Comparison of ENCODE assay signal across 13 cellular contexts in the genomic region with DNA sequence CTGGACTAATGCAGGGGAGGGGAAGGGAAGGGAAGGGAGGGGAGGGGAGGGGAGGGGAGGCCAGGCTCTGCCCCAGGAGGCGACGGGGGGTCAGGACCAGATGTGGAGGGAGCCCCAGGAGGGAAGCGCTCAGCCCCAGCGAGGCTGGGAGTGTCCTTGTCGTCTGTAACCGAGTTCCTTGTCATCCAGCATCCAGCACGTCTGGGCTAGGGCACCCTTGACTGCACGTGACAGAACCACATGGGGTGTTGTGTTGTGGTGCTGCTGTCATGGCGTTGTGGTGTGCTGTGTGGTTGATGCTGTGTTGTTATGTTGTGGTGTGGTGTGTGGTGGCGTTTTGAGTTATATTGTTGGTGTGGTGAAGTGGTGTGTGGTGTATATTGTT. TPM values are rescaled to one million over a fixed set of nuclear protein-coding genes. Genes with fewer than 3 reads are reported as not detected.
A peak's percentile ranks its signal among the peaks of the same experiment; 100 is the strongest.
DNase-seq lines count a peak whose midpoint lies in the region; ATAC-seq lines count a peak whose summit lies in the region.
"Had no signal": no experiment of that assay in that cellular context is flagged by ENCODE, and none has a peak within 500 bp of the region (broad histone marks: within the 10 kb centered on the region; RNA-seq: fewer than 3 reads in every experiment).

No MANE protein-coding gene starts in this region.

- no peak overlapping the region for H4K91ac ChIP-seq in neuronal stem cell (ENCODE audit: low read depth, low read length, poor library complexity)

- no peak overlapping the region for H2BK120ac ChIP-seq in neuronal stem cell (ENCODE audit: low read depth, low read length)

- ATAC-seq in HG03139 (IDR thresholded peaks at IDR 0.05; ENCODE audit: unreplicated experiment) = peak; percentile 4
- ATAC-seq in activated T-cell treated with anti-CD3 and anti-CD28 coated beads, Interleukin-2, amount 50 U/mL, for 72 hours (replicated peaks in 1 of 2) = peak; percentile 51 to 66
- ATAC-seq in left cardiac atrium = no peak

- intact Hi-C loops in left cardiac atrium (cut with DNase I) = no loop called here

- peaks cover 3 to 7% of the 10 kb centered on the region in 2 donors for H3K4me1 ChIP-seq in neuronal stem cell (ENCODE audit: control insufficient read depth in 2 of 2, insufficient read depth in 1 of 2, low read depth in 1 of 2, low read length in 2 of 2)
- H3K4me1 ChIP-seq: colonic mucosa, left ventricle myocardium inferior had no signal

- peaks cover 0 to 2% of the 10 kb centered on the region in 2 donors for H3K36me3 ChIP-seq in neuronal stem cell (replicated peaks in 1 of 2; ENCODE audit: control insufficient read depth in 2 of 2, insufficient read depth in 2 of 2, low read length in 2 of 2)
- H3K36me3 ChIP-seq: colonic mucosa, left ventricle myocardium inferior, ovary had no signal

- no peak overlapping the region for H3K9ac ChIP-seq in neuronal stem cell (ENCODE audit: low read depth, low read length, poor library complexity)

- WGBS in neuronal stem cell (ENCODE audit: extremely low coverage in 2 of 2, insufficient read length in 2 of 2, insufficient replicate concordance in 1 of 2), 2 donors = 100% methylated on average over 1 of the region's 10 CpGs; no CpG with 5 or more reads in 1 of the 2 donors

- H3K27me3 ChIP-seq in neuronal stem cell (ENCODE audit: control insufficient read depth in 3 of 3, insufficient read depth in 3 of 3, low read depth in 1 of 3, low read length in 3 of 3) = no peaks in the 10 kb centered on the region
- H3K27me3 ChIP-seq: colonic mucosa, ovary had no signal

- peak overlapping the region; percentile 0 for H3K18ac ChIP-seq in neuronal stem cell (ENCODE audit: low read length)

- peak overlapping the region in 1 of 2 donors; percentile 15 for H3K4me3 ChIP-seq in neuronal stem cell (ENCODE audit: low read length in 2 of 2)
- H3K4me3 ChIP-seq: colonic mucosa, left ventricle myocardium inferior, ovary had no signal

- H3K9me3 ChIP-seq in neuronal stem cell (replicated peaks in 1 of 2; ENCODE audit: control insufficient read depth in 2 of 2, insufficient read depth in 1 of 2, low read depth in 1 of 2, low read length in 2 of 2) = peaks cover 0 to 2% of the 10 kb centered on the region in 2 donors
- H3K9me3 ChIP-seq: colonic mucosa, left ventricle myocardium inferior, ovary had no signal

- no peak overlapping the region for H3K23ac ChIP-seq in neuronal stem cell (ENCODE audit: low read depth, low read length, poor library complexity)

- no peak overlapping the region for H4K8ac ChIP-seq in neuronal stem cell (ENCODE audit: low read depth, low read length)

- peaks cover 21% of the 10 kb centered on the region for H3K4me1 Mint-ChIP-seq in activated T-cell treated with anti-CD3 and anti-CD28 coated beads, Interleukin-2, amount 50 U/mL, for 72 hours (ENCODE audit: low read depth)

- H3K14ac ChIP-seq in neuronal stem cell (ENCODE audit: low read length) = peak overlapping the region; percentile 59

- no peak overlapping the region for H3K4me2 ChIP-seq in neuronal stem cell (ENCODE audit: insufficient read depth, low read length, poor library complexity, severe bottlenecking)

- H3K9me3 Mint-ChIP-seq in activated T-cell treated with anti-CD3 and anti-CD28 coated beads, Interleukin-2, amount 50 U/mL, for 72 hours = peaks cover 6% of the 10 kb centered on the region in 2 donors
- H3K9me3 Mint-ChIP-seq: activated naive CD4-positive, alpha-beta T cell treated with anti-CD3 and anti-CD28 coated beads for 36 hours had no signal

- H2AK5ac ChIP-seq in neuronal stem cell (ENCODE audit: low read depth, low read length) = no peak overlapping the region

- H3K27ac ChIP-seq in neuronal stem cell (replicated peaks; ENCODE audit: low read length) = no peak overlapping the region
- H3K27ac ChIP-seq: colonic mucosa, left ventricle myocardium inferior, ovary had no signal

- H2BK15ac ChIP-seq in neuronal stem cell (ENCODE audit: low read length) = no peak overlapping the region

- DNase-seq in activated CD4-positive, CD25-positive, alpha-beta regulatory T cell treated with anti-CD3 and anti-CD28 coated beads, Interleukin-2, amount 50 U/mL, for 72 hours = peak; percentile 39
- no peak for DNase-seq in activated CD4-positive, CD25-positive, alpha-beta regulatory T cell (lab: John Stamatoyannopoulos, UW)
- DNase-seq in activated T-cell treated with anti-CD3 and anti-CD28 coated beads, Interleukin-2, amount 50 U/mL, for 72 hours = peak; percentile 52 to 72
- DNase-seq in neuronal stem cell (ENCODE audit: low spot score) = no peak
- no peak for DNase-seq in NCI-H510A treated with DMSO at 0.1 percent for 48 hours (lab: John Stamatoyannopoulos, UW)
- no peak for DNase-seq in NCI-H748 (lab: John Stamatoyannopoulos, UW; ENCODE audit: unreplicated experiment)
- DNase-seq in left cardiac atrium = no peak
- DNase-seq: NCI-H2029, ovary had no signal

- peak overlapping the region; percentile 74 for H3K27ac Mint-ChIP-seq in activated T-cell treated with anti-CD3 and anti-CD28 coated beads, Interleukin-2, amount 50 U/mL, for 72 hours
- H3K27ac Mint-ChIP-seq: activated naive CD4-positive, alpha-beta T cell treated with anti-CD3 and anti-CD28 coated beads for 36 hours had no signal

- peak overlapping the region; percentile 51 for H2AFZ ChIP-seq in neuronal stem cell (ENCODE audit: low read length)

- H3K27me3 Mint-ChIP-seq in activated T-cell treated with anti-CD3 and anti-CD28 coated beads, Interleukin-2, amount 50 U/mL, for 72 hours (ENCODE audit: low read depth) = peaks cover 19% of the 10 kb centered on the region

- H3K79me1 ChIP-seq in neuronal stem cell (ENCODE audit: low read depth, low read length) = no peaks in the 10 kb centered on the region

- no peak overlapping the region for H3K4ac ChIP-seq in neuronal stem cell (ENCODE audit: low read length)

- H2BK5ac ChIP-seq in neuronal stem cell (ENCODE audit: low read length) = no peak overlapping the region

- peaks cover 4 to 6% of the 10 kb centered on the region in 2 donors for H3K36me3 Mint-ChIP-seq in activated T-cell treated with anti-CD3 and anti-CD28 coated beads, Interleukin-2, amount 50 U/mL, for 72 hours (ENCODE audit: insufficient read depth in 2 of 2)

- H3K4me3 Mint-ChIP-seq in activated T-cell treated with anti-CD3 and anti-CD28 coated beads, Interleukin-2, amount 50 U/mL, for 72 hours = peak overlapping the region; percentile 1 to 2
- H3K4me3 Mint-ChIP-seq: activated naive CD4-positive, alpha-beta T cell treated with anti-CD3 and anti-CD28 coated beads for 36 hours had no signal

- no peak overlapping the region for H2BK12ac ChIP-seq in neuronal stem cell (ENCODE audit: low read length)

RNA-seq across cellular contexts. Expression of gene SFSWAP, which starts 28.4 kb away (rescaled TPM):
- total RNA-seq in activated T-cell treated with anti-CD3 and anti-CD28 coated beads, Interleukin-2, amount 50 U/mL, for 72 hours = 10 to 100 TPM; 58.5 to 61.5 TPM
- 48.1 TPM for polyA plus RNA-seq in neuronal stem cell (2013, experiment 1 of 2)
- polyA plus RNA-seq in neuronal stem cell (2013, experiment 2 of 2) = 50.5 TPM
- total RNA-seq in left cardiac atrium = 10 to 100 TPM; 19.2 to 24.9 TPM

Comparison
In these comparisons a context has a peak if more than half of its experiments do, and no peak if none do; other contexts are left out.
1. DNase-seq: peak in activated CD4-positive, CD25-positive, alpha-beta regulatory T cell treated with anti-CD3 and anti-CD28 coated beads, Interleukin-2, amount 50 U/mL, for 72 hours (single experiment) and activated T-cell treated with anti-CD3 and anti-CD28 coated beads, Interleukin-2, amount 50 U/mL, for 72 hours (2 of 2); none in activated CD4-positive, CD25-positive, alpha-beta regulatory T cell (0 of 4), neuronal stem cell (single experiment), NCI-H510A treated with DMSO at 0.1 percent for 48 hours (single experiment), NCI-H748 (single experiment) and left cardiac atrium (single experiment).
2. ATAC-seq: peak in HG03139 (single experiment) and activated T-cell treated with anti-CD3 and anti-CD28 coated beads, Interleukin-2, amount 50 U/mL, for 72 hours (2 of 2); none in left cardiac atrium (0 of 2).